15 cellular contexts compared by ENCODE assay signal in genomic region chr5:117982691-117983090, GRCh38.
A peak's percentile ranks its signal among the peaks of the same experiment; 100 is the strongest.
DNase-seq lines count a peak whose midpoint lies in the region; ATAC-seq and TF ChIP-seq lines count a peak whose summit lies in the region.
"Had no signal": no experiment of that assay in that cellular context is flagged by ENCODE, and none has a peak within 500 bp of the region (broad histone marks: within the 10 kb centered on the region; RNA-seq: fewer than 3 reads in every experiment).

No MANE protein-coding gene starts in this region.

- WGBS in endodermal cell (ENCODE audit: insufficient coverage in 1 of 2, insufficient read length in 1 of 2), 2 experiments, result 43 to 67% methylated on average over 1 to 2 of the region's 2 CpGs

- H3K4me3 ChIP-seq in endodermal cell (ENCODE audit: low read length), result no peak overlapping the region
- H3K4me3 ChIP-seq: SJCRH30 had no signal

- ATAC-seq in WTC11 (peak; percentile 91), GM21619 (IDR thresholded peaks at IDR 0.05; ENCODE audit: unreplicated experiment) (no peak), left ventricle myocardium superior (no peak)

- DNase-seq in H4 (ENCODE audit: low spot score) (peak; percentile 21), WTC11 (ENCODE audit: low spot score) (peak; percentile 41), endodermal cell (peak; percentile 78), mesothelial cell of epicardium (ENCODE audit: low spot score in 2 of 2, unreplicated experiment in 2 of 2) (no peak), NCI-H2029 treated with DMSO at 0.1 percent for 48 hours (lab: John Stamatoyannopoulos, UW) (no peak), left ventricle myocardium superior (no peak)
- DNase-seq: CD4-positive, CD25-positive, alpha-beta regulatory T cell; DMS79; GOT3; Karpas-422; NCI-H1417; NCI-H1930; NCI-H2171 treated with DMSO at 0.1 percent for 48 hours; SJCRH30 had no signal

- no peak for TF ChIP-seq CTCF in WTC11 (IDR thresholded peaks at IDR 0.05)
- TF ChIP-seq CTCF in endodermal cell (conservative IDR thresholded peaks at IDR 0.05), result no peak
- no peak for TF ChIP-seq CTCF in mesothelial cell of epicardium (IDR thresholded peaks at IDR 0.05; ENCODE audit: unreplicated experiment)

- no peaks in the 10 kb centered on the region for H3K36me3 ChIP-seq in endodermal cell (ENCODE audit: control insufficient read depth, insufficient read depth, low read length)
- H3K36me3 ChIP-seq: SJCRH30 had no signal

- H3K4me3 Mint-ChIP-seq in WTC11 (no peak overlapping the region), endodermal cell (no peak overlapping the region), mesothelial cell of epicardium (no peak overlapping the region)
- H3K4me3 Mint-ChIP-seq: CD4-positive, CD25-positive, alpha-beta regulatory T cell had no signal

- H3K27me3 ChIP-seq in endodermal cell (ENCODE audit: control insufficient read depth, insufficient read depth, low read length, poor library complexity, severe bottlenecking), result no peaks in the 10 kb centered on the region
- H3K27me3 ChIP-seq: SJCRH30 had no signal

- no peaks in the 10 kb centered on the region for H3K9me3 Mint-ChIP-seq in WTC11
- H3K9me3 Mint-ChIP-seq in endodermal cell, result no peaks in the 10 kb centered on the region
- H3K9me3 Mint-ChIP-seq in mesothelial cell of epicardium, result peaks cover 9% of the 10 kb centered on the region

- POLR2A ChIA-PET in WTC11 (lab: Charles Lee), result no interaction called here

- H3K4me1 Mint-ChIP-seq in WTC11 (peaks cover 5% of the 10 kb centered on the region), endodermal cell (peaks cover 18% of the 10 kb centered on the region), mesothelial cell of epicardium (peaks cover 11% of the 10 kb centered on the region)
- H3K4me1 Mint-ChIP-seq: CD4-positive, CD25-positive, alpha-beta regulatory T cell had no signal

- H3K27me3 Mint-ChIP-seq in WTC11 (ENCODE audit: low read depth), result no peaks in the 10 kb centered on the region
- no peaks in the 10 kb centered on the region for H3K27me3 Mint-ChIP-seq in endodermal cell (ENCODE audit: insufficient read depth)
- no peaks in the 10 kb centered on the region for H3K27me3 Mint-ChIP-seq in mesothelial cell of epicardium (ENCODE audit: low read depth)
- H3K27me3 Mint-ChIP-seq: CD4-positive, CD25-positive, alpha-beta regulatory T cell had no signal

- no peaks in the 10 kb centered on the region for H3K9me3 ChIP-seq in endodermal cell (ENCODE audit: control insufficient read depth, low read length)
- H3K9me3 ChIP-seq: SJCRH30 had no signal

- peaks cover 4% of the 10 kb centered on the region for H3K4me1 ChIP-seq in endodermal cell (ENCODE audit: control insufficient read depth, insufficient read depth, low read length)
- H3K4me1 ChIP-seq: SJCRH30 had no signal

- H3K36me3 Mint-ChIP-seq in WTC11, result no peaks in the 10 kb centered on the region
- H3K36me3 Mint-ChIP-seq in endodermal cell (ENCODE audit: low read depth), result no peaks in the 10 kb centered on the region
- peaks cover under 1% of the 10 kb centered on the region for H3K36me3 Mint-ChIP-seq in mesothelial cell of epicardium
- H3K36me3 Mint-ChIP-seq: CD4-positive, CD25-positive, alpha-beta regulatory T cell had no signal

- no peak overlapping the region for H3K9ac ChIP-seq in endodermal cell (ENCODE audit: extremely low read depth, low read length, poor library complexity, severe bottlenecking)

- no peak overlapping the region for H3K27ac Mint-ChIP-seq in WTC11
- peak overlapping the region; percentile 55 for H3K27ac Mint-ChIP-seq in endodermal cell
- peak overlapping the region; percentile 45 for H3K27ac Mint-ChIP-seq in mesothelial cell of epicardium
- H3K27ac Mint-ChIP-seq: CD4-positive, CD25-positive, alpha-beta regulatory T cell had no signal

- intact Hi-C loops in left ventricle myocardium superior (cut with micrococcal nuclease), result no loop called here

- H3K27ac ChIP-seq in endodermal cell (ENCODE audit: low read depth, low read length), result no peak overlapping the region
- H3K27ac ChIP-seq: SJCRH30 had no signal

- CTCF ChIA-PET in WTC11 (lab: Charles Lee), result interaction anchor here (0.9 kb wide), 1 partner anchor 527 kb away, joined by 3 read pairs; no protein-coding TSS in a partner anchor

TF ChIP-seq in WTC11, 78 proteins besides CTCF, POLR2A, EP300 and RAD21:
- no peak for TF ChIP-seq NR1H2 (CRISPR knock-in tag; IDR thresholded peaks at IDR 0.05)
- no peak for TF ChIP-seq NFATC4 (CRISPR knock-in tag; IDR thresholded peaks at IDR 0.05)
- no peak for TF ChIP-seq ZNF263 (CRISPR knock-in tag; IDR thresholded peaks at IDR 0.05; ENCODE audit: low read depth)
- no peak for TF ChIP-seq ZSCAN18 (CRISPR knock-in tag; IDR thresholded peaks at IDR 0.05)
- no peak for TF ChIP-seq RORB (CRISPR knock-in tag; IDR thresholded peaks at IDR 0.05)
- TF ChIP-seq, protein P1, sequence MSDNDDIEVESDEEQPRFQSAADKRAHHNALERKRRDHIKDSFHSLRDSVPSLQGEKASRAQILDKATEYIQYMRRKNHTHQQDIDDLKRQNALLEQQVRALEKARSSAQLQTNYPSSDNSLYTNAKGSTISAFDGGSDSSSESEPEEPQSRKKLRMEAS (CRISPR knock-in tag; IDR thresholded peaks at IDR 0.05), result no peak
- TF ChIP-seq OVOL2 (CRISPR knock-in tag; IDR thresholded peaks at IDR 0.05; ENCODE audit: borderline replicate concordance), result no peak
- no peak for TF ChIP-seq ZNF138 (CRISPR knock-in tag; conservative IDR thresholded peaks at IDR 0.05)
- TF ChIP-seq TCF7 (CRISPR knock-in tag; IDR thresholded peaks at IDR 0.05; ENCODE audit: low read depth), result no peak
- TF ChIP-seq ZBTB21 (CRISPR knock-in tag; IDR thresholded peaks at IDR 0.05; ENCODE audit: borderline replicate concordance), result no peak
- TF ChIP-seq IRF2 (CRISPR knock-in tag; IDR thresholded peaks at IDR 0.05; ENCODE audit: borderline replicate concordance, low read depth), result no peak
- no peak for TF ChIP-seq ZNF512 (CRISPR knock-in tag; IDR thresholded peaks at IDR 0.05; ENCODE audit: borderline replicate concordance)
- no peak for TF ChIP-seq ZNF423 (CRISPR knock-in tag; IDR thresholded peaks at IDR 0.05)
- TF ChIP-seq, protein P2, sequence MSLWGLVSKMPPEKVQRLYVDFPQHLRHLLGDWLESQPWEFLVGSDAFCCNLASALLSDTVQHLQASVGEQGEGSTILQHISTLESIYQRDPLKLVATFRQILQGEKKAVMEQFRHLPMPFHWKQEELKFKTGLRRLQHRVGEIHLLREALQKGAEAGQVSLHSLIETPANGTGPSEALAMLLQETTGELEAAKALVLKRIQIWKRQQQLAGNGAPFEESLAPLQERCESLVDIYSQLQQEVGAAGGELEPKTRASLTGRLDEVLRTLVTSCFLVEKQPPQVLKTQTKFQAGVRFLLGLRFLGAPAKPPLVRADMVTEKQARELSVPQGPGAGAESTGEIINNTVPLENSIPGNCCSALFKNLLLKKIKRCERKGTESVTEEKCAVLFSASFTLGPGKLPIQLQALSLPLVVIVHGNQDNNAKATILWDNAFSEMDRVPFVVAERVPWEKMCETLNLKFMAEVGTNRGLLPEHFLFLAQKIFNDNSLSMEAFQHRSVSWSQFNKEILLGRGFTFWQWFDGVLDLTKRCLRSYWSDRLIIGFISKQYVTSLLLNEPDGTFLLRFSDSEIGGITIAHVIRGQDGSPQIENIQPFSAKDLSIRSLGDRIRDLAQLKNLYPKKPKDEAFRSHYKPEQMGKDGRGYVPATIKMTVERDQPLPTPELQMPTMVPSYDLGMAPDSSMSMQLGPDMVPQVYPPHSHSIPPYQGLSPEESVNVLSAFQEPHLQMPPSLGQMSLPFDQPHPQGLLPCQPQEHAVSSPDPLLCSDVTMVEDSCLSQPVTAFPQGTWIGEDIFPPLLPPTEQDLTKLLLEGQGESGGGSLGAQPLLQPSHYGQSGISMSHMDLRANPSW (CRISPR knock-in tag; conservative IDR thresholded peaks at IDR 0.05; ENCODE audit: low read depth), result no peak
- TF ChIP-seq KAT7 (CRISPR knock-in tag; IDR thresholded peaks at IDR 0.05; ENCODE audit: borderline replicate concordance), result no peak
- no peak for TF ChIP-seq SMAD4 (CRISPR knock-in tag; IDR thresholded peaks at IDR 0.05)
- no peak for TF ChIP-seq FOXJ3 (CRISPR knock-in tag; IDR thresholded peaks at IDR 0.05; ENCODE audit: borderline replicate concordance)
- no peak for TF ChIP-seq GABPB1 (CRISPR knock-in tag; IDR thresholded peaks at IDR 0.05)

Comparison
In these comparisons a context has a peak if more than half of its experiments do, and no peak if none do; other contexts are left out.
1. DNase-seq: peak in H4 (single experiment), WTC11 (single experiment) and endodermal cell (single experiment); none in mesothelial cell of epicardium (0 of 2), NCI-H2029 treated with DMSO at 0.1 percent for 48 hours (single experiment) and left ventricle myocardium superior (single experiment).